Comparison of ENCODE assay signal across 1 cellular context in the genomic region with DNA sequence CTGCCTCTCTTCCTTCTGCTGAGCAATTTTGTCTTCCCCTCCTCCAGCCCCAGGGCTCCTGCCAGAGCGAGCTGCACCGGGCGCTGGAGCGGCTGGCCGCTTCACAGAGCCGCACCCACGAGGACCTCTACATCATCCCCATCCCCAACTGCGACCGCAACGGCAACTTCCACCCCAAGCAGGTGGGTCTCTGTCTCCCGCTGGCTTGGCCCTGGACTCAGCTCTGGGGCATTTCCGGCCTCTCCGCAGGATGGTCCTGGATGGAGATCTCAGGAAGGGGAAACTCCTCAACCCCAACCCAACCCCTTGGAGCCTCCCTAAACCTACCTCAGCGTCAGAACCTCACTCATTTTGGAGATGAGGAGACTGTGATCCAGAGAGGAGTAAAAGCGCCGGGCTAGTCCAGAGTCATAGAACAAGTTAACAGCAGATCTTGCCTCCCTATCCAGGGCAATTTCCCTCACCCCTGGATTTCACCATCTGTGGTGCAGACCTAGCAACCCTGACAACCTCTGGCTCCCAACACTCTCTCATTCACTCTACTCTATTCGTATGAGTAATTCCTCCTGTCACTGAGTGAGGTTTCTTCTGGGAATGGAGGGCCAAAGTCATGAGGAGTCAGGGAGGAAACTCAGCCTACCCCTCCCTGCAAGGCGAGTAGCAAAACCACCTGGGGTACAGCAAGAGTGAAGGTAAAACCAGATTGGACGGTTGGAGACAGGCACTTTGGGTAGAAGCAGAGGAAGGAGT.
TF ChIP-seq lines count a peak whose summit lies in the region.

No MANE protein-coding gene starts in this region.

TF ChIP-seq in liver, 16 proteins besides CTCF, POLR2A, EP300 and RAD21 (continued from another document):
- TF ChIP-seq, protein P1, sequence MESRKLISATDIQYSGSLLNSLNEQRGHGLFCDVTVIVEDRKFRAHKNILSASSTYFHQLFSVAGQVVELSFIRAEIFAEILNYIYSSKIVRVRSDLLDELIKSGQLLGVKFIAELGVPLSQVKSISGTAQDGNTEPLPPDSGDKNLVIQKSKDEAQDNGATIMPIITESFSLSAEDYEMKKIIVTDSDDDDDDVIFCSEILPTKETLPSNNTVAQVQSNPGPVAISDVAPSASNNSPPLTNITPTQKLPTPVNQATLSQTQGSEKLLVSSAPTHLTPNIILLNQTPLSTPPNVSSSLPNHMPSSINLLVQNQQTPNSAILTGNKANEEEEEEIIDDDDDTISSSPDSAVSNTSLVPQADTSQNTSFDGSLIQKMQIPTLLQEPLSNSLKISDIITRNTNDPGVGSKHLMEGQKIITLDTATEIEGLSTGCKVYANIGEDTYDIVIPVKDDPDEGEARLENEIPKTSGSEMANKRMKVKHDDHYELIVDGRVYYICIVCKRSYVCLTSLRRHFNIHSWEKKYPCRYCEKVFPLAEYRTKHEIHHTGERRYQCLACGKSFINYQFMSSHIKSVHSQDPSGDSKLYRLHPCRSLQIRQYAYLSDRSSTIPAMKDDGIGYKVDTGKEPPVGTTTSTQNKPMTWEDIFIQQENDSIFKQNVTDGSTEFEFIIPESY (IDR thresholded peaks at IDR 0.05), result no peak
- TF ChIP-seq HNF4A (conservative IDR thresholded peaks at IDR 0.05) (no peak), GABPA (IDR thresholded peaks at IDR 0.05 in 1 of 2, conservative IDR thresholded peaks at IDR 0.05 in 1 of 2) (no peak), FOXA2 (IDR thresholded peaks at IDR 0.05) (no peak), SP1 (IDR thresholded peaks at IDR 0.05) (no peak), YY1 (IDR thresholded peaks at IDR 0.05) (no peak)
